13 cellular contexts compared by ENCODE assay signal in the genomic region with DNA sequence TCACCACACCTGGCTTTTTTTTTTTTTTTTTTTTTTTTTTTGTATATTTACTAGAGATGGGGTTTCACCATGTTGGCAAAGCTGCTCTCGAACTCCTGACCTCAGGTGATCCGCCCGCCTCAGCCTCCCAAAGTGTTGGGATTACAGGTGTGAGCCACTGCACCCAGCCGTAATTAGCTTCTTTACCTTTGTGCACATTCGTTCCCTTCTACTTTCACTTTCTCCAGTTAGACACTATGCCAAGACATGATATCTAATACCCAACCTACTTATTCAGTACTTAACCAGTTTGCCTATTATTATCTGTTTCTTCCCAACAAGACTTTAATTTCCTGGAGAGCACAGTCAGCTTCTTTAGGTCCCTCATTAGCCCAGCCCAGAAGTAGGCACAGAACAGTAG. TPM values are rescaled to one million over a fixed set of nuclear protein-coding genes. Genes with fewer than 3 reads are reported as not detected.
DNase-seq lines count a peak whose midpoint lies in the region; ATAC-seq and TF ChIP-seq lines count a peak whose summit lies in the region.
"Had no signal": no experiment of that assay in that cellular context is flagged by ENCODE, and none has a peak within 500 bp of the region (broad histone marks: within the 10 kb centered on the region; RNA-seq: fewer than 3 reads in every experiment).

No MANE protein-coding gene starts in this region.

- TF ChIP-seq CTCF in left lung (IDR thresholded peaks at IDR 0.05) (no peak), MM.1S (IDR thresholded peaks at IDR 0.05; ENCODE audit: low read length) (no peak), smooth muscle cell (IDR thresholded peaks at IDR 0.05; ENCODE audit: borderline replicate concordance, insufficient read depth, poor library complexity, severe bottlenecking) (no peak)

- H3K36me3 Mint-ChIP-seq in CD8-positive, alpha-beta memory T cell, result peaks cover 0 to 1% (median 0%) of the 10 kb centered on the region in 3 donors
- H3K36me3 Mint-ChIP-seq in T-cell, result no peaks in the 10 kb centered on the region
- H3K36me3 Mint-ChIP-seq: mesothelial cell of epicardium had no signal

- H3K4me2 ChIP-seq in MM.1S (ENCODE audit: low read depth, low read length) (no peak overlapping the region), smooth muscle cell (no peak overlapping the region)

- 94% methylated on average over 5 of the region's 5 CpGs for WGBS in smooth muscle cell (ENCODE audit: low lambda C conversion rate)

- H3K36me3 ChIP-seq in ACC112 (ENCODE audit: insufficient read depth, low read length) (no peaks in the 10 kb centered on the region), left lung (no peaks in the 10 kb centered on the region), MM.1S (replicated peaks; ENCODE audit: insufficient read depth, low read length) (no peaks in the 10 kb centered on the region), smooth muscle cell (ENCODE audit: low read depth) (no peaks in the 10 kb centered on the region)
- H3K36me3 ChIP-seq in CD8-positive, alpha-beta memory T cell (ENCODE audit: insufficient read depth, low read length), result no peaks in the 10 kb centered on the region
- H3K36me3 ChIP-seq: SJSA1 had no signal

- peak overlapping the region; percentile 64 for H3K4me3 ChIP-seq in ACC112 (ENCODE audit: low read depth, low read length)
- H3K4me3 ChIP-seq in CD8-positive, alpha-beta memory T cell (ENCODE audit: low read length), result no peak overlapping the region
- H3K4me3 ChIP-seq in left lung, result no peak overlapping the region
- no peak overlapping the region for H3K4me3 ChIP-seq in MM.1S (ENCODE audit: low read length)
- H3K4me3 ChIP-seq in smooth muscle cell, result no peak overlapping the region
- H3K4me3 ChIP-seq: SJSA1 had no signal

- H3K27me3 ChIP-seq in ACC112 (ENCODE audit: insufficient read depth, low read length) (no peaks in the 10 kb centered on the region), left lung (peaks cover 0 to 28% of the 10 kb centered on the region in 2 donors), MM.1S (replicated peaks; ENCODE audit: insufficient read depth, low read length) (no peaks in the 10 kb centered on the region), smooth muscle cell (ENCODE audit: low read depth) (no peaks in the 10 kb centered on the region)
- H3K27me3 ChIP-seq in CD8-positive, alpha-beta memory T cell (ENCODE audit: insufficient read depth, low read length, poor library complexity, severe bottlenecking), result no peaks in the 10 kb centered on the region
- H3K27me3 ChIP-seq: SJSA1 had no signal

- H3F3A ChIP-seq in MM.1S (ENCODE audit: insufficient read depth, low read length) (no peaks in the 10 kb centered on the region), smooth muscle cell (ENCODE audit: low read depth) (no peaks in the 10 kb centered on the region)

- no peaks in the 10 kb centered on the region for H3K9me2 ChIP-seq in MM.1S (replicated peaks; ENCODE audit: insufficient read depth, low read length)

- H2AFZ ChIP-seq in ACC112 (ENCODE audit: low read length, unreplicated experiment) (peak overlapping the region; percentile 5), MM.1S (ENCODE audit: low read length) (no peak overlapping the region), smooth muscle cell (ENCODE audit: low read depth) (no peak overlapping the region)

- no peak overlapping the region for H3K9ac ChIP-seq in MM.1S (ENCODE audit: low read length)
- no peak overlapping the region for H3K9ac ChIP-seq in smooth muscle cell (ENCODE audit: low read depth)

- H3K9me3 ChIP-seq in CD8-positive, alpha-beta memory T cell (ENCODE audit: low read length), result no peaks in the 10 kb centered on the region
- H3K9me3 ChIP-seq in left lung, result no peaks in the 10 kb centered on the region
- no peaks in the 10 kb centered on the region for H3K9me3 ChIP-seq in MM.1S (replicated peaks; ENCODE audit: insufficient read depth, low read length)
- H3K9me3 ChIP-seq in smooth muscle cell (replicated peaks; ENCODE audit: low read depth), result no peaks in the 10 kb centered on the region
- H3K9me3 ChIP-seq: SJSA1 had no signal

- H3K9me3 Mint-ChIP-seq in CD8-positive, alpha-beta memory T cell, result peaks cover 0 to 2% (median 0%) of the 10 kb centered on the region in 5 donors
- no peaks in the 10 kb centered on the region for H3K9me3 Mint-ChIP-seq in T-cell

- peak overlapping the region in 7 of 8 donors; percentile 42 to 93 (median 48) for H3K27ac Mint-ChIP-seq in CD8-positive, alpha-beta memory T cell
- peak overlapping the region in 1 of 2 donors; percentile 29 for H3K27ac Mint-ChIP-seq in T-cell
- H3K27ac Mint-ChIP-seq: mesothelial cell of epicardium, progenitor cell of endocrine pancreas had no signal

- H3K4me3 Mint-ChIP-seq in CD8-positive, alpha-beta memory T cell, result peak overlapping the region; percentile 31 to 92 (median 79)
- peak overlapping the region; percentile 53 to 72 (median 55) for H3K4me3 Mint-ChIP-seq in T-cell
- H3K4me3 Mint-ChIP-seq: mesothelial cell of epicardium had no signal

- DNase-seq in CD8-positive, alpha-beta memory T cell, result peak in 1 of 5 donors; percentile 23
- DNase-seq in T-cell, result no peak
- no peak for DNase-seq in left lung
- no peak for DNase-seq in SW 1271 (lab: John Stamatoyannopoulos, UW)
- no peak for DNase-seq in NCI-H524 treated with DMSO at 0.1 percent for 48 hours (lab: John Stamatoyannopoulos, UW)
- no peak for DNase-seq in MM.1S
- DNase-seq in smooth muscle cell (lab: John Stamatoyannopoulos, UW; ENCODE audit: unreplicated experiment), result no peak
- DNase-seq: activated CD4-positive, CD25-positive, alpha-beta regulatory T cell treated with anti-CD3 and anti-CD28 coated beads, Interleukin-2, amount 50 U/mL, for 72 hours; NCI-H1417 treated with DMSO at 0.1 percent for 48 hours had no signal

- H3K27ac ChIP-seq in ACC112 (ENCODE audit: low read depth, low read length) (no peak overlapping the region), left lung (no peak overlapping the region), MM.1S (ENCODE audit: low read length) (no peak overlapping the region), smooth muscle cell (ENCODE audit: low read depth) (no peak overlapping the region)
- no peak overlapping the region for H3K27ac ChIP-seq in CD8-positive, alpha-beta memory T cell (ENCODE audit: low read depth, low read length)
- H3K27ac ChIP-seq: SJSA1 had no signal

- CTCF ChIA-PET in CD8-positive, alpha-beta memory T cell (lab: Charles Lee), result interaction anchor here (1.0 to 1.1 kb wide), 2 partner anchors 9 to 433 kb away, joined by 3 to 4 read pairs; no protein-coding TSS in a partner anchor
- CTCF ChIA-PET in T-cell (lab: Charles Lee), result interaction anchor here (0.5 to 0.7 kb wide), 3 partner anchors 84 to 523 kb away, joined by 3 to 4 read pairs (median 3); no protein-coding TSS in a partner anchor

- H3K79me2 ChIP-seq in ACC112 (ENCODE audit: control insufficient read depth, insufficient read depth, low read length, unreplicated experiment), result no peaks in the 10 kb centered on the region
- no peaks in the 10 kb centered on the region for H3K79me2 ChIP-seq in MM.1S (ENCODE audit: low read length)
- no peaks in the 10 kb centered on the region for H3K79me2 ChIP-seq in smooth muscle cell (ENCODE audit: low read depth)

- H3K27me3 Mint-ChIP-seq in CD8-positive, alpha-beta memory T cell, result no peaks in the 10 kb centered on the region
- H3K27me3 Mint-ChIP-seq in T-cell, result peaks cover 1 to 3% of the 10 kb centered on the region in 2 donors

- H3K4me1 ChIP-seq in ACC112 (ENCODE audit: control insufficient read depth, insufficient read depth, low read length, unreplicated experiment) (peaks cover 9% of the 10 kb centered on the region), left lung (peaks cover 0 to 9% of the 10 kb centered on the region in 2 donors), MM.1S (ENCODE audit: low read length) (0 out of 2 replicates have a peak, but pooled peaks cover 1% of the 10 kb centered on the region), smooth muscle cell (ENCODE audit: low read depth) (no peaks in the 10 kb centered on the region)
- H3K4me1 ChIP-seq in CD8-positive, alpha-beta memory T cell (ENCODE audit: insufficient read depth, low read length), result peaks cover 25% of the 10 kb centered on the region
- H3K4me1 ChIP-seq: SJSA1 had no signal

- ATAC-seq in T-cell (replicated peaks in 1 of 4), result peak in 3 of 4 experiments; percentile 21 to 57 (median 39)
- peak; percentile 49 for ATAC-seq in left lung

- POLR2A ChIA-PET in CD8-positive, alpha-beta memory T cell (lab: Charles Lee), result interaction anchor here (0.6 to 0.8 kb wide), 3 partner anchors 55 to 71 kb away, joined by 3 to 4 read pairs (median 3); a partner anchor contains a TSS
- POLR2A ChIA-PET in T-cell (lab: Charles Lee), result interaction anchor here (0.5 to 0.7 kb wide), 4 partner anchors 58 to 915 kb away, joined by 3 to 9 read pairs (median 4); no protein-coding TSS in a partner anchor

- H4K20me1 ChIP-seq in MM.1S (ENCODE audit: insufficient read depth, low read length) (no peaks in the 10 kb centered on the region), smooth muscle cell (ENCODE audit: low read depth) (no peaks in the 10 kb centered on the region)

- intact Hi-C loops in left lung (cut with DNase I), result no loop called here

- peaks cover 38 to 60% (median 49%) of the 10 kb centered on the region in 3 donors for H3K4me1 Mint-ChIP-seq in CD8-positive, alpha-beta memory T cell
- peaks cover 22 to 33% (median 30%) of the 10 kb centered on the region in 3 donors for H3K4me1 Mint-ChIP-seq in T-cell

RNA-seq across cellular contexts. Expression of a gene that starts 5.3 kb away (rescaled TPM):
- total RNA-seq in CD8-positive, alpha-beta memory T cell, result 1 to 10 TPM; 2.0 to 2.1 TPM
- 2.1 TPM for polyA plus RNA-seq in CD8-positive, alpha-beta memory T cell
- 1 to 10 TPM in 1 of 5 donors, under 1 TPM in 4; 0.20 to 1.8 (median 0.39) TPM for total RNA-seq in T-cell
- 1 to 10 TPM; 1.4 to 1.9 TPM for total RNA-seq in left lung
- 0.85 and 1.2 TPM in 2 replicates for total RNA-seq in smooth muscle cell
- 0.24 and 0.30 TPM in 2 replicates for polyA plus RNA-seq in smooth muscle cell

RNA-seq across cellular contexts. Expression of a gene that starts 54.6 kb away (rescaled TPM):
- total RNA-seq in CD8-positive, alpha-beta memory T cell, result 100 to 1,000 TPM; 222 to 251 TPM
- 40.5 TPM for polyA plus RNA-seq in CD8-positive, alpha-beta memory T cell
- total RNA-seq in T-cell (100 to 1,000 TPM in 1 of 5 donors, 10 to 100 TPM in 4; 14.8 to 101 (median 44.2) TPM), left lung (100 to 1,000 TPM; 195 to 285 TPM), smooth muscle cell (93.5 and 129 TPM in 2 replicates)
- polyA plus RNA-seq in smooth muscle cell, result 188 and 237 TPM in 2 replicates

RNA-seq across cellular contexts. Expression of a gene that starts 55.1 kb away (rescaled TPM):
- 100 to 1,000 TPM; 130 to 138 TPM for total RNA-seq in CD8-positive, alpha-beta memory T cell
- 59.0 TPM for polyA plus RNA-seq in CD8-positive, alpha-beta memory T cell
- 10 to 100 TPM; 11.6 to 22.9 (median 20.3) TPM for total RNA-seq in T-cell
- total RNA-seq in left lung, result 10 to 100 TPM; 23.6 to 32.5 TPM
- 24.0 and 40.1 TPM in 2 replicates for total RNA-seq in smooth muscle cell
- 62.2 and 68.4 TPM in 2 replicates for polyA plus RNA-seq in smooth muscle cell
